Comparison of ENCODE assay signal across 25 cellular contexts in genomic region chr10:7345717-7346116, GRCh38.
"Had no signal": no experiment of that assay in that cellular context is flagged by ENCODE, and none has a peak within 500 bp of the region (broad histone marks: within the 10 kb centered on the region; RNA-seq: fewer than 3 reads in every experiment).

No MANE protein-coding gene starts in this region.

- DNase-seq: activated CD4-positive, alpha-beta T cell treated with anti-CD3 and anti-CD28 coated beads for 1 hour; activated CD4-positive, alpha-beta T cell treated with anti-CD3 and anti-CD28 coated beads, Interleukin-2, amount 50 U/mL, for 1 hour; activated CD8-positive, alpha-beta T cell treated with anti-CD3 and anti-CD28 coated beads, Interleukin-2, amount 10 ng/mL, durations not matched to agents 7 days and 5 days; activated naive CD4-positive, alpha-beta T cell; activated naive CD8-positive, alpha-beta T cell treated with anti-CD3 and anti-CD28 coated beads, Interleukin-2, amount 10 ng/mL, durations not matched to agents 7 days and 5 days; activated T-cell treated with anti-CD3 and anti-CD28 coated beads, Interleukin-2, amount 50 U/mL, for 1 hour; amniotic stem cell; cerebellar nuclear complex; cortex of kidney; effector CD4-positive, alpha-beta T cell; foreskin fibroblast; hippocampal formation; kidney glomerular epithelial cell; lower lobe of right lung; naive B cell; occipital lobe; posterior cingulate gyrus; spleen; stimulated activated CD4-positive, alpha-beta T cell treated with anti-CD3 and anti-CD28 coated beads, Interleukin-4, amount 100 ng/mL, for 1 hour; stimulated activated naive CD4-positive, alpha-beta T cell treated with Interleukin-2 at 50 U/mL for 16 hours; T-helper 1 cell; upper lobe of left lung had no signal

- ATAC-seq: activated CD8-positive, alpha-beta T cell treated with anti-CD3 and anti-CD28 coated beads, Interleukin-2, amount 10 ng/mL, durations not matched to agents 7 days and 5 days; lower lobe of right lung had no signal

- FAIRE-seq: TTC549 had no signal

- H3K27ac Mint-ChIP-seq: activated CD8-positive, alpha-beta T cell treated with anti-CD3 and anti-CD28 coated beads, Interleukin-2, amount 10 ng/mL, durations not matched to agents 7 days and 5 days; activated naive CD8-positive, alpha-beta T cell treated with anti-CD3 and anti-CD28 coated beads, Interleukin-2, amount 10 ng/mL, durations not matched to agents 7 days and 5 days; activated T-helper 2 cell treated with anti-CD3 and anti-CD28 coated beads, Interferon-gamma antibody, Interleukin-2, Interleukin-4, amounts not matched to agents 10 μg/mL and 5 μg/mL and 100 μg/mL, durations not matched to agents 14 hours and 24 hours and 36 hours had no signal

- H3K4me3 Mint-ChIP-seq: activated CD8-positive, alpha-beta T cell treated with anti-CD3 and anti-CD28 coated beads, Interleukin-2, amount 10 ng/mL, durations not matched to agents 7 days and 5 days; activated naive CD8-positive, alpha-beta T cell treated with anti-CD3 and anti-CD28 coated beads, Interleukin-2, amount 10 ng/mL, durations not matched to agents 7 days and 5 days; naive B cell; neural crest cell had no signal

- H3K27me3 Mint-ChIP-seq: activated naive CD8-positive, alpha-beta T cell treated with anti-CD3 and anti-CD28 coated beads, Interleukin-2, amount 10 ng/mL, durations not matched to agents 7 days and 5 days; naive B cell had no signal
